In genomic region chr1:198099755-198100154, GRCh38 we compare ENCODE assay signal across 1 cellular context.
TF ChIP-seq lines count a peak whose summit lies in the region.

No MANE protein-coding gene starts in this region.

TF ChIP-seq in HepG2, 621 proteins besides CTCF, POLR2A, EP300 and RAD21:
- TF ChIP-seq ZNF354B (CRISPR knock-in tag; IDR thresholded peaks at IDR 0.05) (no peak), MNT (IDR thresholded peaks at IDR 0.05) (peak; percentile 56; the same call in 1 of the 2 replicates)
